In genomic region chr2:189210250-189211075, GRCh38 we compare ENCODE assay signal across 8 cellular contexts. TPM values are rescaled to one million over a fixed set of nuclear protein-coding genes. Genes with fewer than 3 reads are reported as not detected.
DNase-seq lines count a peak whose midpoint lies in the region; ATAC-seq and TF ChIP-seq lines count a peak whose summit lies in the region.

No MANE protein-coding gene starts in this region.

- intact Hi-C loops in left ventricle myocardium superior (cut with micrococcal nuclease): no loop called here
- intact Hi-C loops in activated T-helper 2 cell treated with anti-CD3 and anti-CD28 coated beads, Interferon-gamma antibody, Interleukin-2, Interleukin-4, amounts not matched to agents 10 μg/mL and 5 μg/mL and 100 μg/mL, durations not matched to agents 14 hours and 24 hours and 36 hours (cut with micrococcal nuclease): loop anchor here (5.0 kb wide), 1 partner anchor 77 kb away; no protein-coding TSS in a partner anchor

- peak; percentile 84 for ATAC-seq in left ventricle myocardium superior
- ATAC-seq in stimulated activated naive CD8-positive, alpha-beta T cell treated with anti-CD3 and anti-CD28 coated beads, Interleukin-15, amount 100 ng/mL, for 72 hours: peak; percentile 81

- no peak overlapping the region for H3K4me3 Mint-ChIP-seq in stimulated activated naive CD8-positive, alpha-beta T cell treated with anti-CD3 and anti-CD28 coated beads, Interleukin-15, amount 100 ng/mL, for 72 hours
- H3K4me3 Mint-ChIP-seq in activated T-helper 2 cell treated with anti-CD3 and anti-CD28 coated beads, Interferon-gamma antibody, Interleukin-2, Interleukin-4, amounts not matched to agents 10 μg/mL and 5 μg/mL and 100 μg/mL, durations not matched to agents 14 hours and 24 hours and 36 hours (ENCODE audit: low read depth): no peak overlapping the region

- no peak for TF ChIP-seq CTCF in VCaP (conservative IDR thresholded peaks at IDR 0.05)
- TF ChIP-seq CTCF in GM13976 (IDR thresholded peaks at IDR 0.05; ENCODE audit: borderline replicate concordance, control extremely low read depth, extremely low read depth, insufficient read depth, missing control alignments): no peak

- H3K27ac ChIP-seq in VCaP: peak overlapping the region; percentile 72

- in situ Hi-C loops in GM13976 (cut with MboI; ENCODE audit: low sequenced_read_pairs, unreplicated experiment): no loop called here

- no peaks in the 10 kb centered on the region for H3K9me3 Mint-ChIP-seq in stimulated activated naive CD8-positive, alpha-beta T cell treated with anti-CD3 and anti-CD28 coated beads, Interleukin-15, amount 100 ng/mL, for 72 hours
- no peaks in the 10 kb centered on the region for H3K9me3 Mint-ChIP-seq in activated T-helper 2 cell treated with anti-CD3 and anti-CD28 coated beads, Interferon-gamma antibody, Interleukin-2, Interleukin-4, amounts not matched to agents 10 μg/mL and 5 μg/mL and 100 μg/mL, durations not matched to agents 14 hours and 24 hours and 36 hours

- DNase-seq in NCI-H2081 (lab: John Stamatoyannopoulos, UW) (peak; percentile 7 to 46), NCI-H2081 treated with DMSO at 0.1 percent for 48 hours (lab: John Stamatoyannopoulos, UW) (no peak), left ventricle myocardium superior (peak; percentile 42), NAMALWA (ENCODE audit: low spot score) (no peak), GM13976 (ENCODE audit: low spot score) (no peak)
- DNase-seq in stimulated activated naive CD8-positive, alpha-beta T cell treated with anti-CD3 and anti-CD28 coated beads, Interleukin-15, amount 100 ng/mL, for 72 hours: peak in 1 of 2 donors; percentile 21
- DNase-seq in activated T-helper 2 cell treated with anti-CD3 and anti-CD28 coated beads, Interferon-gamma antibody, Interleukin-2, Interleukin-4, amounts not matched to agents 10 μg/mL and 5 μg/mL and 100 μg/mL, durations not matched to agents 14 hours and 24 hours and 36 hours (ENCODE audit: low spot score): no peak

- no peaks in the 10 kb centered on the region for H3K27me3 Mint-ChIP-seq in stimulated activated naive CD8-positive, alpha-beta T cell treated with anti-CD3 and anti-CD28 coated beads, Interleukin-15, amount 100 ng/mL, for 72 hours
- no peaks in the 10 kb centered on the region for H3K27me3 Mint-ChIP-seq in activated T-helper 2 cell treated with anti-CD3 and anti-CD28 coated beads, Interferon-gamma antibody, Interleukin-2, Interleukin-4, amounts not matched to agents 10 μg/mL and 5 μg/mL and 100 μg/mL, durations not matched to agents 14 hours and 24 hours and 36 hours (ENCODE audit: low read depth)

- no peak overlapping the region for H3K27ac Mint-ChIP-seq in stimulated activated naive CD8-positive, alpha-beta T cell treated with anti-CD3 and anti-CD28 coated beads, Interleukin-15, amount 100 ng/mL, for 72 hours
- H3K27ac Mint-ChIP-seq in activated T-helper 2 cell treated with anti-CD3 and anti-CD28 coated beads, Interferon-gamma antibody, Interleukin-2, Interleukin-4, amounts not matched to agents 10 μg/mL and 5 μg/mL and 100 μg/mL, durations not matched to agents 14 hours and 24 hours and 36 hours: no peak overlapping the region

- H3K36me3 Mint-ChIP-seq in activated T-helper 2 cell treated with anti-CD3 and anti-CD28 coated beads, Interferon-gamma antibody, Interleukin-2, Interleukin-4, amounts not matched to agents 10 μg/mL and 5 μg/mL and 100 μg/mL, durations not matched to agents 14 hours and 24 hours and 36 hours (ENCODE audit: low read depth): no peaks in the 10 kb centered on the region

- H3K4me1 Mint-ChIP-seq in stimulated activated naive CD8-positive, alpha-beta T cell treated with anti-CD3 and anti-CD28 coated beads, Interleukin-15, amount 100 ng/mL, for 72 hours: peaks cover 11% of the 10 kb centered on the region
- H3K4me1 Mint-ChIP-seq in activated T-helper 2 cell treated with anti-CD3 and anti-CD28 coated beads, Interferon-gamma antibody, Interleukin-2, Interleukin-4, amounts not matched to agents 10 μg/mL and 5 μg/mL and 100 μg/mL, durations not matched to agents 14 hours and 24 hours and 36 hours (ENCODE audit: low read depth): peaks cover 10% of the 10 kb centered on the region

RNA-seq across cellular contexts. Expression of gene COL5A2, which starts 30.9 kb away (rescaled TPM):
- total RNA-seq in left ventricle myocardium superior: 8.1 TPM
- 0.05 and 0.23 TPM in 2 replicates for total RNA-seq in activated T-helper 2 cell treated with anti-CD3 and anti-CD28 coated beads, Interferon-gamma antibody, Interleukin-2, Interleukin-4, amounts not matched to agents 10 μg/mL and 5 μg/mL and 100 μg/mL, durations not matched to agents 14 hours and 24 hours and 36 hours

Comparison
In these comparisons a context has a peak if more than half of its experiments do, and no peak if none do; other contexts are left out.
1. DNase-seq: peak in NCI-H2081 (2 of 2) and left ventricle myocardium superior (single experiment); none in NCI-H2081 treated with DMSO at 0.1 percent for 48 hours (single experiment), activated T-helper 2 cell treated with anti-CD3 and anti-CD28 coated beads, Interferon-gamma antibody, Interleukin-2, Interleukin-4, amounts not matched to agents 10 μg/mL and 5 μg/mL and 100 μg/mL, durations not matched to agents 14 hours and 24 hours and 36 hours (single experiment), NAMALWA (single experiment) and GM13976 (single experiment).